In the genomic region with DNA sequence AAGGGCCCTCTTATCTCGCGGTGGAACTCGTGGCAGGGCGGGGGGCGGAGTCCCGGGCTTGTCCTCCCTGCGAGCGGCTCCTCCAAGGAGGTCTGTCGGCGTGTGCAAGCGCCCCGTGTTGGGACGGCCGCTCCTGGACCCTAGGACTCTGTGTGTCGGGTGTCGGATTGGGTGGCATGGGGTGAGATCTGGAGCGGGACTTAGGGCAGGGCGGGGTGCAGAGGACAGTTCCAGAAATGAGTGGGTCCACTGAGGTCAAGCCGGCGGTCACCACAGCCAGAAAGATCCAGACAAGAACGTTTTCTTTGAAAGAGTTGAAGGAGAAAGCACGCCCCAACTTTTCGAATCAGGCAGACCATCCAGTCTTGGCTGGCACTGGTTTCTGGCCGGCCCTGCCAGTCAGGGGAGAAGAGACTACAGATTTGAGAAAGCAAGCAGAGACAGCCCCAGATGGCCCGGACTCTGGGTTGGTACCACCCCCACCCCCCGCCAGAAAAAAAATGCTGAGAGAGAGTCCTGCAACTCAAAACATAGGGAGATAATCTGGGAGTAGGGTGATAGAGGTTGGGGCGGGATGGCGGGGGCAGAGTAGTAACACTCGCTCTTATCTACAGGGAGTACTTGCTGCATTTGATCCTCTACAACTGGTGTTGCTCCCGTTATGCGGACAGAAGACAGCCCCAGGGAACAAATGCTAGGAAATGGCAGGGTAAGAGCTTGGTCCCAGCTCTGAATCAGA, we compare ENCODE assay signal across 1 cellular context.
A peak's percentile ranks its signal among the peaks of the same experiment; 100 is the strongest.
TF ChIP-seq lines count a peak whose summit lies in the region.

No MANE protein-coding gene starts in this region.

TF ChIP-seq in K562, 482 proteins besides CTCF, POLR2A, EP300 and RAD21 (continues in another document):
- TF ChIP-seq NEUROD1 (IDR thresholded peaks at IDR 0.05; ENCODE audit: borderline replicate concordance, low read depth, low read length, partially characterized antibody) (no peak), SRSF1 (IDR thresholded peaks at IDR 0.05; ENCODE audit: low read depth, low read length) (no peak), DMBX1 (CRISPR knock-in tag; IDR thresholded peaks at IDR 0.05; ENCODE audit: borderline replicate concordance) (peak; percentile 19; the same call in 1 of the 2 replicates), GATAD2B (IDR thresholded peaks at IDR 0.05; ENCODE audit: borderline replicate concordance) (peak; percentile 62; the same call in 1 of the 2 replicates), MYBL2 (IDR thresholded peaks at IDR 0.05; ENCODE audit: low read depth) (no peak), MYBL2 (CRISPR knock-in tag; IDR thresholded peaks at IDR 0.05; ENCODE audit: borderline replicate concordance) (no peak), SIN3A (IDR thresholded peaks at IDR 0.05; ENCODE audit: borderline replicate concordance in 2 of 2, control insufficient read depth in 1 of 2, low read depth in 2 of 2, low read length in 2 of 2) (peak in 1 of 2 experiments; percentile 18; a peak in 2 of 4 replicates), IFI16 (CRISPR knock-in tag; IDR thresholded peaks at IDR 0.05) (no peak), ZNF197 (CRISPR knock-in tag; IDR thresholded peaks at IDR 0.05; ENCODE audit: low read depth) (peak; percentile 29; the same call in 1 of the 2 replicates), GATAD2A (IDR thresholded peaks at IDR 0.05) (0 out of 2 replicates have a peak, but pooled peaks have one; percentile 31), TRIM28 (IDR thresholded peaks at IDR 0.05) (0 out of 2 replicates have a peak, but pooled peaks have one; percentile 22), ATF7 (IDR thresholded peaks at IDR 0.05) (0 out of 2 replicates have a peak, but pooled peaks have one; percentile 52), TCF3 (CRISPR knock-in tag; IDR thresholded peaks at IDR 0.05) (peak; percentile 57), POLR2G (IDR thresholded peaks at IDR 0.05; ENCODE audit: low read depth, low read length) (peak; percentile 80), GTF2F1 (IDR thresholded peaks at IDR 0.05; ENCODE audit: low read depth, low read length) (no peak), NCOA6 (IDR thresholded peaks at IDR 0.05) (no peak), MTF1 (CRISPR knock-in tag; IDR thresholded peaks at IDR 0.05; ENCODE audit: borderline replicate concordance) (no peak), TFAM (CRISPR knock-in tag; conservative IDR thresholded peaks at IDR 0.05) (no peak), EP400 (IDR thresholded peaks at IDR 0.05) (0 out of 2 replicates have a peak, but pooled peaks have one; percentile 81), ZNF347 (CRISPR knock-in tag; IDR thresholded peaks at IDR 0.05; ENCODE audit: low read depth) (no peak), BDP1 (IDR thresholded peaks at IDR 0.05; ENCODE audit: insufficient read depth, insufficient read length) (no peak), STAT5B (CRISPR knock-in tag; IDR thresholded peaks at IDR 0.05) (no peak), TAF9B (IDR thresholded peaks at IDR 0.05; ENCODE audit: partially characterized antibody) (peak; percentile 40), ZBTB17 (CRISPR knock-in tag; IDR thresholded peaks at IDR 0.05) (peak; percentile 59; the same call in 1 of the 2 replicates), ARNT (IDR thresholded peaks at IDR 0.05) (no peak), KLF16 (IDR thresholded peaks at IDR 0.05) (peak; percentile 33; the same call in 1 of the 2 replicates), RBFOX2 (IDR thresholded peaks at IDR 0.05; ENCODE audit: low read depth, low read length) (peak; percentile 79), ETV1 (tag; conservative IDR thresholded peaks at IDR 0.05; ENCODE audit: low read depth) (no peak), STAG1 (CRISPR knock-in tag; IDR thresholded peaks at IDR 0.05; ENCODE audit: borderline replicate concordance) (no peak), PTTG1 (tag; IDR thresholded peaks at IDR 0.05; ENCODE audit: low read depth) (no peak), FOXA1 (IDR thresholded peaks at IDR 0.05; ENCODE audit: borderline replicate concordance) (no peak), JUND (IDR thresholded peaks at IDR 0.05; ENCODE audit: borderline replicate concordance, low read depth, low read length) (0 out of 2 replicates have a peak, but pooled peaks have one; percentile 21), JUND (tag; IDR thresholded peaks at IDR 0.05; ENCODE audit: borderline replicate concordance, low read depth, low read length) (no peak; the same call in 2 of the 3 replicates), BMI1 (IDR thresholded peaks at IDR 0.05; ENCODE audit: low read length) (no peak), RHOXF2B (CRISPR knock-in tag; conservative IDR thresholded peaks at IDR 0.05) (0 out of 2 replicates have a peak, but pooled peaks have one; percentile 36), KDM4B (IDR thresholded peaks at IDR 0.05; ENCODE audit: borderline replicate concordance in 2 of 2, low read depth in 1 of 2) (no peak), SIN3B (IDR thresholded peaks at IDR 0.05; ENCODE audit: low read depth) (no peak), SAFB (IDR thresholded peaks at IDR 0.05; ENCODE audit: borderline replicate concordance, low read depth, low read length) (no peak), TAF1 (IDR thresholded peaks at IDR 0.05; ENCODE audit: control insufficient read depth, extremely low read depth, insufficient read depth, low read length, severe bottlenecking) (peak; percentile 39)
- TF ChIP-seq, protein P1, sequence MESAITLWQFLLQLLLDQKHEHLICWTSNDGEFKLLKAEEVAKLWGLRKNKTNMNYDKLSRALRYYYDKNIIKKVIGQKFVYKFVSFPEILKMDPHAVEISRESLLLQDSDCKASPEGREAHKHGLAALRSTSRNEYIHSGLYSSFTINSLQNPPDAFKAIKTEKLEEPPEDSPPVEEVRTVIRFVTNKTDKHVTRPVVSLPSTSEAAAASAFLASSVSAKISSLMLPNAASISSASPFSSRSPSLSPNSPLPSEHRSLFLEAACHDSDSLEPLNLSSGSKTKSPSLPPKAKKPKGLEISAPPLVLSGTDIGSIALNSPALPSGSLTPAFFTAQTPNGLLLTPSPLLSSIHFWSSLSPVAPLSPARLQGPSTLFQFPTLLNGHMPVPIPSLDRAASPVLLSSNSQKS (CRISPR knock-in tag; IDR thresholded peaks at IDR 0.05), result no peak
- TF ChIP-seq, protein P2, sequence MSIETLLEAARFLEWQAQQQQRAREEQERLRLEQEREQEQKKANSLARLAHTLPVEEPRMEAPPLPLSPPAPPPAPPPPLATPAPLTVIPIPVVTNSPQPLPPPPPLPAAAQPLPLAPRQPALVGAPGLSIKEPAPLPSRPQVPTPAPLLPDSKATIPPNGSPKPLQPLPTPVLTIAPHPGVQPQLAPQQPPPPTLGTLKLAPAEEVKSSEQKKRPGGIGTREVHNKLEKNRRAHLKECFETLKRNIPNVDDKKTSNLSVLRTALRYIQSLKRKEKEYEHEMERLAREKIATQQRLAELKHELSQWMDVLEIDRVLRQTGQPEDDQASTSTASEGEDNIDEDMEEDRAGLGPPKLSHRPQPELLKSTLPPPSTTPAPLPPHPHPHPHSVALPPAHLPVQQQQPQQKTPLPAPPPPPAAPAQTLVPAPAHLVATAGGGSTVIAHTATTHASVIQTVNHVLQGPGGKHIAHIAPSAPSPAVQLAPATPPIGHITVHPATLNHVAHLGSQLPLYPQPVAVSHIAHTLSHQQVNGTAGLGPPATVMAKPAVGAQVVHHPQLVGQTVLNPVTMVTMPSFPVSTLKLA (conservative IDR thresholded peaks at IDR 0.05), result peak; percentile 24 to 91
- TF ChIP-seq, protein P3, sequence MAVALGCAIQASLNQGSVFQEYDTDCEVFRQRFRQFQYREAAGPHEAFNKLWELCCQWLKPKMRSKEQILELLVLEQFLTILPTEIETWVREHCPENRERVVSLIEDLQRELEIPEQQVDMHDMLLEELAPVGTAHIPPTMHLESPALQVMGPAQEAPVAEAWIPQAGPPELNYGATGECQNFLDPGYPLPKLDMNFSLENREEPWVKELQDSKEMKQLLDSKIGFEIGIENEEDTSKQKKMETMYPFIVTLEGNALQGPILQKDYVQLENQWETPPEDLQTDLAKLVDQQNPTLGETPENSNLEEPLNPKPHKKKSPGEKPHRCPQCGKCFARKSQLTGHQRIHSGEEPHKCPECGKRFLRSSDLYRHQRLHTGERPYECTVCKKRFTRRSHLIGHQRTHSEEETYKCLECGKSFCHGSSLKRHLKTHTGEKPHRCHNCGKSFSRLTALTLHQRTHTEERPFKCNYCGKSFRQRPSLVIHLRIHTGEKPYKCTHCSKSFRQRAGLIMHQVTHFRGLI (CRISPR knock-in tag; IDR thresholded peaks at IDR 0.05), result no peak
- TF ChIP-seq, protein P4, sequence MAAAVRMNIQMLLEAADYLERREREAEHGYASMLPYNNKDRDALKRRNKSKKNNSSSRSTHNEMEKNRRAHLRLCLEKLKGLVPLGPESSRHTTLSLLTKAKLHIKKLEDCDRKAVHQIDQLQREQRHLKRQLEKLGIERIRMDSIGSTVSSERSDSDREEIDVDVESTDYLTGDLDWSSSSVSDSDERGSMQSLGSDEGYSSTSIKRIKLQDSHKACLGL (CRISPR knock-in tag; IDR thresholded peaks at IDR 0.05; ENCODE audit: borderline replicate concordance, poor library complexity, severe bottlenecking), result no peak
- TF ChIP-seq, protein P5, sequence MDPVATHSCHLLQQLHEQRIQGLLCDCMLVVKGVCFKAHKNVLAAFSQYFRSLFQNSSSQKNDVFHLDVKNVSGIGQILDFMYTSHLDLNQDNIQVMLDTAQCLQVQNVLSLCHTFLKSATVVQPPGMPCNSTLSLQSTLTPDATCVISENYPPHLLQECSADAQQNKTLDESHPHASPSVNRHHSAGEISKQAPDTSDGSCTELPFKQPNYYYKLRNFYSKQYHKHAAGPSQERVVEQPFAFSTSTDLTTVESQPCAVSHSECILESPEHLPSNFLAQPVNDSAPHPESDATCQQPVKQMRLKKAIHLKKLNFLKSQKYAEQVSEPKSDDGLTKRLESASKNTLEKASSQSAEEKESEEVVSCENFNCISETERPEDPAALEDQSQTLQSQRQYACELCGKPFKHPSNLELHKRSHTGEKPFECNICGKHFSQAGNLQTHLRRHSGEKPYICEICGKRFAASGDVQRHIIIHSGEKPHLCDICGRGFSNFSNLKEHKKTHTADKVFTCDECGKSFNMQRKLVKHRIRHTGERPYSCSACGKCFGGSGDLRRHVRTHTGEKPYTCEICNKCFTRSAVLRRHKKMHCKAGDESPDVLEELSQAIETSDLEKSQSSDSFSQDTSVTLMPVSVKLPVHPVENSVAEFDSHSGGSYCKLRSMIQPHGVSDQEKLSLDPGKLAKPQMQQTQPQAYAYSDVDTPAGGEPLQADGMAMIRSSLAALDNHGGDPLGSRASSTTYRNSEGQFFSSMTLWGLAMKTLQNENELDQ (CRISPR knock-in tag; IDR thresholded peaks at IDR 0.05; ENCODE audit: borderline replicate concordance), result no peak
- TF ChIP-seq, protein P6, sequence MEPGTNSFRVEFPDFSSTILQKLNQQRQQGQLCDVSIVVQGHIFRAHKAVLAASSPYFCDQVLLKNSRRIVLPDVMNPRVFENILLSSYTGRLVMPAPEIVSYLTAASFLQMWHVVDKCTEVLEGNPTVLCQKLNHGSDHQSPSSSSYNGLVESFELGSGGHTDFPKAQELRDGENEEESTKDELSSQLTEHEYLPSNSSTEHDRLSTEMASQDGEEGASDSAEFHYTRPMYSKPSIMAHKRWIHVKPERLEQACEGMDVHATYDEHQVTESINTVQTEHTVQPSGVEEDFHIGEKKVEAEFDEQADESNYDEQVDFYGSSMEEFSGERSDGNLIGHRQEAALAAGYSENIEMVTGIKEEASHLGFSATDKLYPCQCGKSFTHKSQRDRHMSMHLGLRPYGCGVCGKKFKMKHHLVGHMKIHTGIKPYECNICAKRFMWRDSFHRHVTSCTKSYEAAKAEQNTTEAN (CRISPR knock-in tag; IDR thresholded peaks at IDR 0.05), result no peak
- TF ChIP-seq, protein P7, sequence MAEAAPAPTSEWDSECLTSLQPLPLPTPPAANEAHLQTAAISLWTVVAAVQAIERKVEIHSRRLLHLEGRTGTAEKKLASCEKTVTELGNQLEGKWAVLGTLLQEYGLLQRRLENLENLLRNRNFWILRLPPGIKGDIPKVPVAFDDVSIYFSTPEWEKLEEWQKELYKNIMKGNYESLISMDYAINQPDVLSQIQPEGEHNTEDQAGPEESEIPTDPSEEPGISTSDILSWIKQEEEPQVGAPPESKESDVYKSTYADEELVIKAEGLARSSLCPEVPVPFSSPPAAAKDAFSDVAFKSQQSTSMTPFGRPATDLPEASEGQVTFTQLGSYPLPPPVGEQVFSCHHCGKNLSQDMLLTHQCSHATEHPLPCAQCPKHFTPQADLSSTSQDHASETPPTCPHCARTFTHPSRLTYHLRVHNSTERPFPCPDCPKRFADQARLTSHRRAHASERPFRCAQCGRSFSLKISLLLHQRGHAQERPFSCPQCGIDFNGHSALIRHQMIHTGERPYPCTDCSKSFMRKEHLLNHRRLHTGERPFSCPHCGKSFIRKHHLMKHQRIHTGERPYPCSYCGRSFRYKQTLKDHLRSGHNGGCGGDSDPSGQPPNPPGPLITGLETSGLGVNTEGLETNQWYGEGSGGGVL (CRISPR knock-in tag; IDR thresholded peaks at IDR 0.05), result no peak
- TF ChIP-seq, protein P8, sequence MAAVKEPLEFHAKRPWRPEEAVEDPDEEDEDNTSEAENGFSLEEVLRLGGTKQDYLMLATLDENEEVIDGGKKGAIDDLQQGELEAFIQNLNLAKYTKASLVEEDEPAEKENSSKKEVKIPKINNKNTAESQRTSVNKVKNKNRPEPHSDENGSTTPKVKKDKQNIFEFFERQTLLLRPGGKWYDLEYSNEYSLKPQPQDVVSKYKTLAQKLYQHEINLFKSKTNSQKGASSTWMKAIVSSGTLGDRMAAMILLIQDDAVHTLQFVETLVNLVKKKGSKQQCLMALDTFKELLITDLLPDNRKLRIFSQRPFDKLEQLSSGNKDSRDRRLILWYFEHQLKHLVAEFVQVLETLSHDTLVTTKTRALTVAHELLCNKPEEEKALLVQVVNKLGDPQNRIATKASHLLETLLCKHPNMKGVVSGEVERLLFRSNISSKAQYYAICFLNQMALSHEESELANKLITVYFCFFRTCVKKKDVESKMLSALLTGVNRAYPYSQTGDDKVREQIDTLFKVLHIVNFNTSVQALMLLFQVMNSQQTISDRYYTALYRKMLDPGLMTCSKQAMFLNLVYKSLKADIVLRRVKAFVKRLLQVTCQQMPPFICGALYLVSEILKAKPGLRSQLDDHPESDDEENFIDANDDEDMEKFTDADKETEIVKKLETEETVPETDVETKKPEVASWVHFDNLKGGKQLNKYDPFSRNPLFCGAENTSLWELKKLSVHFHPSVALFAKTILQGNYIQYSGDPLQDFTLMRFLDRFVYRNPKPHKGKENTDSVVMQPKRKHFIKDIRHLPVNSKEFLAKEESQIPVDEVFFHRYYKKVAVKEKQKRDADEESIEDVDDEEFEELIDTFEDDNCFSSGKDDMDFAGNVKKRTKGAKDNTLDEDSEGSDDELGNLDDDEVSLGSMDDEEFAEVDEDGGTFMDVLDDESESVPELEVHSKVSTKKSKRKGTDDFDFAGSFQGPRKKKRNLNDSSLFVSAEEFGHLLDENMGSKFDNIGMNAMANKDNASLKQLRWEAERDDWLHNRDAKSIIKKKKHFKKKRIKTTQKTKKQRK (IDR thresholded peaks at IDR 0.05; ENCODE audit: borderline replicate concordance, low read depth, low read length), result no peak
- TF ChIP-seq, protein P9, sequence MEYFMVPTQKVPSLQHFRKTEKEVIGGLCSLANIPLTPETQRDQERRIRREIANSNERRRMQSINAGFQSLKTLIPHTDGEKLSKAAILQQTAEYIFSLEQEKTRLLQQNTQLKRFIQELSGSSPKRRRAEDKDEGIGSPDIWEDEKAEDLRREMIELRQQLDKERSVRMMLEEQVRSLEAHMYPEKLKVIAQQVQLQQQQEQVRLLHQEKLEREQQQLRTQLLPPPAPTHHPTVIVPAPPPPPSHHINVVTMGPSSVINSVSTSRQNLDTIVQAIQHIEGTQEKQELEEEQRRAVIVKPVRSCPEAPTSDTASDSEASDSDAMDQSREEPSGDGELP (CRISPR knock-in tag; IDR thresholded peaks at IDR 0.05; ENCODE audit: borderline replicate concordance), result peak; percentile 52; the same call in 1 of the 2 replicates
